ENCODE assay signal across 9 cellular contexts in the genomic region with DNA sequence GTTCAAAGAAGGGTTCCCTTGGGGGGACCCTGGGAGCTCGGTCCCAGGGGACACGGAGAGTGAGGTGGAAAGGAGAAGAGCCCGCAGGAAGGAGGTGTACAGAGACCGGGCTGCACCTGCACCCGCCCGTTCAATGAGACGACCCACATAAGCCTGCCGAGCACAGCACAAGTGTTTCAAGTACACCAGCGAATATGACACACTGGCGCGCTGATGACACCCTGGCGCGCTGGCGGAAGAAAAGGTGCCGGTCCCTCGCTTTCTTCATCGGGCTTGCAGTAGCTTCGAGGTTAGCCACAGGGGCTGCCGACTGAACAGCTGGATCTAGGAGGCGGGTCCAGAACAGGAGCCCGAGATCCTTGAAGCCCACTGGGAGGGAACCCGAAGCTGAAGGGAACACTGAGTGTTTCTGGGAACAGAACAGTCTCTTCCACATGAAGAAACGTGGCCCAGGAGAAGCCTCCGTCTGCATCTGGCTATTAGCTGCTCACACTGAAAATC. TPM values are rescaled to one million over a fixed set of nuclear protein-coding genes. Genes with fewer than 3 reads are reported as not detected.
DNase-seq lines count a peak whose midpoint lies in the region; ATAC-seq, FAIRE-seq and TF ChIP-seq lines count a peak whose summit lies in the region.
"Had no signal": no experiment of that assay in that cellular context is flagged by ENCODE, and none has a peak within 500 bp of the region (broad histone marks: within the 10 kb centered on the region; RNA-seq: fewer than 3 reads in every experiment).

No MANE protein-coding gene starts in this region.

- WGBS in right lobe of liver (ENCODE audit: insufficient coverage, low coverage, low lambda C conversion rate, missing lambda C conversion rate) = 69% methylated on average over 4 of the region's 24 CpGs
- 82 to 84% methylated on average over 24 of the region's 24 CpGs for WGBS in upper lobe of left lung, 2 donors
- 82 to 85% (median 82%) methylated on average over 24 of the region's 24 CpGs for WGBS in small intestine, 3 donors

- H3K27me3 ChIP-seq in right lobe of liver (no peaks in the 10 kb centered on the region), upper lobe of left lung (no peaks in the 10 kb centered on the region), small intestine (ENCODE audit: control insufficient read depth in 2 of 2, insufficient read depth in 2 of 2, low read length in 2 of 2) (no peaks in the 10 kb centered on the region)

- H3K4me3 ChIP-seq in right lobe of liver (peak overlapping the region in 2 of 3 donors; percentile 53 to 71), upper lobe of left lung (peak overlapping the region in 3 of 4 donors; percentile 63 to 82 (median 75)), small intestine (ENCODE audit: low read depth in 1 of 2, low read length in 2 of 2) (peak overlapping the region in 1 of 2 donors; percentile 92)

- DNase-seq in activated naive CD4-positive, alpha-beta T cell treated with anti-CD3 and anti-CD28 coated beads, Interleukin-2, amount 50 U/mL, for 16 hours = no peak
- DNase-seq in activated naive CD8-positive, alpha-beta T cell treated with anti-CD3 and anti-CD28 coated beads, Interleukin-2, amount 50 U/mL, for 24 hours = no peak
- DNase-seq in right lobe of liver (no peak), upper lobe of left lung (peak in 1 of 2 donors; percentile 60), NCI-H1417 (lab: John Stamatoyannopoulos, UW) (no peak), small intestine (no peak)
- DNase-seq: foreskin melanocyte had no signal

- H3K27ac ChIP-seq in right lobe of liver = no peak overlapping the region
- H3K27ac ChIP-seq in upper lobe of left lung = peak overlapping the region in 2 of 4 donors; percentile 60 to 84
- H3K27ac ChIP-seq in small intestine (ENCODE audit: low read depth in 1 of 2, low read length in 1 of 2) = no peak overlapping the region

- FAIRE-seq in small intestine (lab: Jason Lieb, UNC) = no peak

- ATAC-seq in activated naive CD8-positive, alpha-beta T cell treated with anti-CD3 and anti-CD28 coated beads, Interleukin-2, amount 50 U/mL, for 24 hours = no peak
- no peak for ATAC-seq in right lobe of liver
- no peak for ATAC-seq in upper lobe of left lung (ENCODE audit: low FRiP score in 2 of 2)
- ATAC-seq in GM21447 (IDR thresholded peaks at IDR 0.05; ENCODE audit: unreplicated experiment) = no peak

- no peak for TF ChIP-seq EP300 in upper lobe of left lung (IDR thresholded peaks at IDR 0.05)

- H3K9me3 ChIP-seq in right lobe of liver (no peaks in the 10 kb centered on the region), upper lobe of left lung (no peaks in the 10 kb centered on the region), small intestine (ENCODE audit: control insufficient read depth, low read depth) (no peaks in the 10 kb centered on the region)

- no peaks in the 10 kb centered on the region for H3K9me3 Mint-ChIP-seq in activated naive CD4-positive, alpha-beta T cell treated with anti-CD3 and anti-CD28 coated beads, Interleukin-2, amount 50 U/mL, for 24 hours
- no peaks in the 10 kb centered on the region for H3K9me3 Mint-ChIP-seq in activated naive CD8-positive, alpha-beta T cell treated with anti-CD3 and anti-CD28 coated beads, Interleukin-2, amount 50 U/mL, for 24 hours

- intact Hi-C loops in right lobe of liver (cut with DNase I) = no loop called here

- no peak for TF ChIP-seq CTCF in right lobe of liver (IDR thresholded peaks at IDR 0.05)
- no peak for TF ChIP-seq CTCF in upper lobe of left lung (IDR thresholded peaks at IDR 0.05)

- H3K27ac Mint-ChIP-seq in activated naive CD4-positive, alpha-beta T cell treated with anti-CD3 and anti-CD28 coated beads, Interleukin-2, amount 50 U/mL, for 24 hours = peak overlapping the region; percentile 73
- peak overlapping the region; percentile 79 for H3K27ac Mint-ChIP-seq in activated naive CD8-positive, alpha-beta T cell treated with anti-CD3 and anti-CD28 coated beads, Interleukin-2, amount 50 U/mL, for 24 hours

- TF ChIP-seq POLR2A in right lobe of liver (IDR thresholded peaks at IDR 0.05) (no peak), upper lobe of left lung (IDR thresholded peaks at IDR 0.05) (no peak)

- H3K4me1 ChIP-seq in right lobe of liver (peaks cover 0 to 15% (median 0%) of the 10 kb centered on the region in 4 donors), upper lobe of left lung (peaks cover 18 to 25% (median 22%) of the 10 kb centered on the region in 4 donors), small intestine (ENCODE audit: control insufficient read depth in 2 of 2, insufficient read depth in 1 of 2, low read depth in 1 of 2, low read length in 1 of 2) (no peaks in the 10 kb centered on the region)

- peaks cover 7% of the 10 kb centered on the region for H3K36me3 Mint-ChIP-seq in activated naive CD4-positive, alpha-beta T cell treated with anti-CD3 and anti-CD28 coated beads, Interleukin-2, amount 50 U/mL, for 24 hours
- peaks cover 16% of the 10 kb centered on the region for H3K36me3 Mint-ChIP-seq in activated naive CD8-positive, alpha-beta T cell treated with anti-CD3 and anti-CD28 coated beads, Interleukin-2, amount 50 U/mL, for 24 hours (ENCODE audit: low read depth)

- H3K36me3 ChIP-seq in right lobe of liver (peaks cover 0 to 9% (median 1%) of the 10 kb centered on the region in 4 donors), upper lobe of left lung (peaks cover 0 to 36% (median 22%) of the 10 kb centered on the region in 4 donors), small intestine (ENCODE audit: control insufficient read depth in 2 of 2, insufficient read depth in 2 of 2, low read length in 2 of 2) (peaks cover 0 to 4% of the 10 kb centered on the region in 2 donors)

- no peaks in the 10 kb centered on the region for H3K27me3 Mint-ChIP-seq in activated naive CD4-positive, alpha-beta T cell treated with anti-CD3 and anti-CD28 coated beads, Interleukin-2, amount 50 U/mL, for 24 hours
- no peaks in the 10 kb centered on the region for H3K27me3 Mint-ChIP-seq in activated naive CD8-positive, alpha-beta T cell treated with anti-CD3 and anti-CD28 coated beads, Interleukin-2, amount 50 U/mL, for 24 hours

- peak overlapping the region; percentile 89 for H3K4me3 Mint-ChIP-seq in activated naive CD4-positive, alpha-beta T cell treated with anti-CD3 and anti-CD28 coated beads, Interleukin-2, amount 50 U/mL, for 24 hours
- peak overlapping the region; percentile 86 for H3K4me3 Mint-ChIP-seq in activated naive CD8-positive, alpha-beta T cell treated with anti-CD3 and anti-CD28 coated beads, Interleukin-2, amount 50 U/mL, for 24 hours

- H3K4me1 Mint-ChIP-seq in activated naive CD4-positive, alpha-beta T cell treated with anti-CD3 and anti-CD28 coated beads, Interleukin-2, amount 50 U/mL, for 24 hours = peaks cover 24% of the 10 kb centered on the region
- H3K4me1 Mint-ChIP-seq in activated naive CD8-positive, alpha-beta T cell treated with anti-CD3 and anti-CD28 coated beads, Interleukin-2, amount 50 U/mL, for 24 hours = peaks cover 20% of the 10 kb centered on the region

RNA-seq across cellular contexts. Expression of a gene that starts 1.4 kb away (rescaled TPM):
- total RNA-seq in right lobe of liver (10 to 100 TPM; 58.7 to 81.9 (median 69.5) TPM), upper lobe of left lung (100 to 1,000 TPM in 4 of 6 donors, 10 to 100 TPM in 2; 66.4 to 228 (median 110) TPM)
- polyA plus RNA-seq in small intestine = 10 to 100 TPM; 32.4 to 59.0 (median 50.5) TPM

RNA-seq across cellular contexts. Expression of a gene that starts 47.7 kb away (rescaled TPM):
- total RNA-seq in right lobe of liver (10 to 100 TPM in 3 of 6 experiments, 1 to 10 TPM in 3; 4.7 to 14.7 (median 9.0) TPM), upper lobe of left lung (100 to 1,000 TPM in 1 of 6 donors, 10 to 100 TPM in 5; 20.7 to 142 (median 33.2) TPM)
- 10 to 100 TPM; 11.3 to 29.7 (median 11.7) TPM for polyA plus RNA-seq in small intestine
